In the genomic region with DNA sequence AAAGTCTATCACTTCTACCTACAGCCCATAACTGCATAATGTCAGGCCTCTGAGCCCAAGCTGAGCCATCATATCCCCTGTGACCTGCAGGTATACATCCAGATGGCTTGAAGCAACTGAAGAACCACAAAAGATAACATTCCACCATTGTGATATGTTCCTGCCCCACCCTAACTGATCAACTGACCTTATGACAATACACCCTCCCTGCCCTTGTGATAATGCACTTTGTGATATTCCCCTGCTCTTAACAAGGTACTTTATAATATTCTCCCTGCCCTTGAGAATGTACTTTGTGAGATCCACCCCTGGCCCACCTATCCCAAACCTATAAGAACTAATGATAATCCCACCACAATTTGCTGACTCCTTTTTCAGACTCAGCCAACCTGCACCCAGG, we compare ENCODE assay signal across 17 cellular contexts.
"Had no signal": no experiment of that assay in that cellular context is flagged by ENCODE, and none has a peak within 500 bp of the region (broad histone marks: within the 10 kb centered on the region; RNA-seq: fewer than 3 reads in every experiment).

No MANE protein-coding gene starts in this region.

- DNase-seq: activated CD4-positive, alpha-beta T cell treated with anti-CD3 and anti-CD28 coated beads for 1 hour; activated CD4-positive, alpha-beta T cell treated with anti-CD3 and anti-CD28 coated beads, Interleukin-2, amount 50 U/mL, for 4 hours; activated effector memory CD4-positive, alpha-beta T cell treated with anti-CD3 and anti-CD28 coated beads, Interleukin-2, amount 50 U/mL, for 16 hours; activated T-cell treated with anti-CD3 and anti-CD28 coated beads, Interleukin-2, amount 50 U/mL, for 24 hours; anterior cingulate cortex; caudate nucleus; effector memory CD8-positive, alpha-beta T cell; esophagus squamous epithelium; left ventricle myocardium superior; ovary; psoas muscle; right cardiac atrium; stomach; WERI-Rb-1 had no signal

- H3K9me3 Mint-ChIP-seq: effector memory CD8-positive, alpha-beta T cell; memory B cell; type B pancreatic cell had no signal

- H3K27ac Mint-ChIP-seq: brain, memory B cell, type B pancreatic cell had no signal

- H3K4me3 ChIP-seq: esophagus squamous epithelium, ovary, psoas muscle, stomach had no signal

- H3K27ac ChIP-seq: esophagus squamous epithelium, ovary, psoas muscle, stomach, WERI-Rb-1 had no signal

- H3K27me3 ChIP-seq: esophagus squamous epithelium, ovary, stomach had no signal

- H3K36me3 Mint-ChIP-seq: brain, type B pancreatic cell had no signal

- H3K27me3 Mint-ChIP-seq: activated T-cell treated with anti-CD3 and anti-CD28 coated beads, Interleukin-2, amount 50 U/mL, for 24 hours; brain; effector memory CD8-positive, alpha-beta T cell; memory B cell; type B pancreatic cell had no signal

- ATAC-seq: effector memory CD8-positive, alpha-beta T cell; left ventricle myocardium superior; psoas muscle; right cardiac atrium had no signal

- H3K36me3 ChIP-seq: esophagus squamous epithelium, ovary, stomach, WERI-Rb-1 had no signal

- H3K4me3 Mint-ChIP-seq: activated T-cell treated with anti-CD3 and anti-CD28 coated beads, Interleukin-2, amount 50 U/mL, for 24 hours; brain; effector memory CD8-positive, alpha-beta T cell; type B pancreatic cell had no signal

- H3K9me3 ChIP-seq: esophagus squamous epithelium, ovary, psoas muscle, stomach had no signal
